Comparison of ENCODE assay signal across 10 cellular contexts in the genomic region with DNA sequence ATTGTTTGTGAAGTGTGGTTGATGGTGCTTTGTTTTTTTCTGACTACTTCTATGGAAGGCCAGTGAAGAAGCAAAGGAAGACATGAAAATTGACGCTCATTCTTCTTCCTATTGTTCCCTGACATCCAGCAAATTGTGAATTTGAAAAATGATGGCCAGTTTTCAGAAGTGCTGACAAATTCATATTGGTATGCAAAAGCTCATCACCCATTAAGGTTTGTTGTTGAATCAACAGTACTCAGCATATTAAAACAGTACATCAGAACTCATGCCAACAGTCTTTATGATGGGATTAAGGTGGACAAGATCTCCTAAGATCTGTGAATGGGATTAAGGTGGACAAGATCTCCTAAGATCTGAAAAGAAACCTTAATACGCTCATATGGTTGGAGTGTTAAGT. TPM values are rescaled to one million over a fixed set of nuclear protein-coding genes. Genes with fewer than 3 reads are reported as not detected.
DNase-seq lines count a peak whose midpoint lies in the region; ATAC-seq and TF ChIP-seq lines count a peak whose summit lies in the region.
"Had no signal": no experiment of that assay in that cellular context is flagged by ENCODE, and none has a peak within 500 bp of the region (broad histone marks: within the 10 kb centered on the region; RNA-seq: fewer than 3 reads in every experiment).

No MANE protein-coding gene starts in this region.

- H4K20me1 ChIP-seq in hepatocyte (ENCODE audit: insufficient read depth, poor library complexity, severe bottlenecking) = no peaks in the 10 kb centered on the region

- peak overlapping the region; percentile 85 for H3K4me3 Mint-ChIP-seq in activated CD8-positive, alpha-beta memory T cell treated with anti-CD3 and anti-CD28 coated beads, Interleukin-2, amount 10 ng/mL, durations not matched to agents 7 days and 5 days
- H3K4me3 Mint-ChIP-seq in stimulated activated naive CD8-positive, alpha-beta T cell treated with anti-CD3 and anti-CD28 coated beads, Interleukin-15, amount 100 ng/mL, for 72 hours = peak overlapping the region; percentile 89 to 95

- peaks cover 12% of the 10 kb centered on the region for H3K4me1 ChIP-seq in hepatocyte (ENCODE audit: insufficient read depth)

- peak overlapping the region; percentile 94 for H3K27ac Mint-ChIP-seq in activated CD8-positive, alpha-beta memory T cell treated with anti-CD3 and anti-CD28 coated beads, Interleukin-2, amount 10 ng/mL, durations not matched to agents 7 days and 5 days
- H3K27ac Mint-ChIP-seq in stimulated activated naive CD8-positive, alpha-beta T cell treated with anti-CD3 and anti-CD28 coated beads, Interleukin-15, amount 100 ng/mL, for 72 hours = peak overlapping the region in 1 of 2 donors; percentile 97

- H3K4me1 Mint-ChIP-seq in activated CD8-positive, alpha-beta memory T cell treated with anti-CD3 and anti-CD28 coated beads, Interleukin-2, amount 10 ng/mL, durations not matched to agents 7 days and 5 days = peaks cover 26% of the 10 kb centered on the region
- H3K4me1 Mint-ChIP-seq in stimulated activated naive CD8-positive, alpha-beta T cell treated with anti-CD3 and anti-CD28 coated beads, Interleukin-15, amount 100 ng/mL, for 72 hours = peaks cover 40% of the 10 kb centered on the region

- H2AFZ ChIP-seq in hepatocyte = no peak overlapping the region

- no peak for ATAC-seq in activated CD8-positive, alpha-beta memory T cell treated with anti-CD3 and anti-CD28 coated beads, Interleukin-2, amount 10 ng/mL, durations not matched to agents 7 days and 5 days
- ATAC-seq in stimulated activated naive CD8-positive, alpha-beta T cell treated with anti-CD3 and anti-CD28 coated beads, Interleukin-15, amount 100 ng/mL, for 72 hours = no peak

- no peaks in the 10 kb centered on the region for H3K9me2 ChIP-seq in hepatocyte (replicated peaks; ENCODE audit: insufficient read depth)

- H3K79me2 ChIP-seq in hepatocyte = peaks cover 37% of the 10 kb centered on the region

- H3K27me3 Mint-ChIP-seq in activated CD8-positive, alpha-beta memory T cell treated with anti-CD3 and anti-CD28 coated beads, Interleukin-2, amount 10 ng/mL, durations not matched to agents 7 days and 5 days = no peaks in the 10 kb centered on the region
- no peaks in the 10 kb centered on the region for H3K27me3 Mint-ChIP-seq in stimulated activated naive CD8-positive, alpha-beta T cell treated with anti-CD3 and anti-CD28 coated beads, Interleukin-15, amount 100 ng/mL, for 72 hours

- no peak for DNase-seq in activated CD8-positive, alpha-beta memory T cell treated with anti-CD3 and anti-CD28 coated beads, Interleukin-2, amount 10 ng/mL, durations not matched to agents 7 days and 5 days
- DNase-seq in activated CD8-positive, alpha-beta memory T cell treated with anti-CD3 and anti-CD28 coated beads, Interleukin-2, amount 50 U/mL, for 4 hours = no peak
- DNase-seq in hepatocyte (ENCODE audit: low spot score) (no peak), NCI-H345 (lab: John Stamatoyannopoulos, UW) (no peak), COLO668 (lab: John Stamatoyannopoulos, UW; ENCODE audit: unreplicated experiment) (no peak), epidermal melanocyte (ENCODE audit: insufficient read length, low spot score) (no peak)
- no peak for DNase-seq in stimulated activated naive CD8-positive, alpha-beta T cell treated with anti-CD3 and anti-CD28 coated beads, Interleukin-15, amount 100 ng/mL, for 72 hours
- DNase-seq: cortex of kidney had no signal

- CTCF ChIA-PET in activated CD8-positive, alpha-beta memory T cell treated with anti-CD3 and anti-CD28 coated beads, Interleukin-2, amount 10 ng/mL, durations not matched to agents 7 days and 5 days (lab: Charles Lee) = no interaction called here

- peak overlapping the region; percentile 79 for H3K4me2 ChIP-seq in hepatocyte

- H3K36me3 Mint-ChIP-seq in activated CD8-positive, alpha-beta memory T cell treated with anti-CD3 and anti-CD28 coated beads, Interleukin-2, amount 10 ng/mL, durations not matched to agents 7 days and 5 days = peaks cover 3% of the 10 kb centered on the region

- H3K9me3 Mint-ChIP-seq in activated CD8-positive, alpha-beta memory T cell treated with anti-CD3 and anti-CD28 coated beads, Interleukin-2, amount 10 ng/mL, durations not matched to agents 7 days and 5 days (ENCODE audit: low read depth) = no peaks in the 10 kb centered on the region
- H3K9me3 Mint-ChIP-seq in stimulated activated naive CD8-positive, alpha-beta T cell treated with anti-CD3 and anti-CD28 coated beads, Interleukin-15, amount 100 ng/mL, for 72 hours = no peaks in the 10 kb centered on the region

- H3K27me3 ChIP-seq in hepatocyte = no peaks in the 10 kb centered on the region

- WGBS in hepatocyte (ENCODE audit: low lambda C conversion rate, missing lambda C conversion rate) = 86% methylated on average over 2 of the region's 2 CpGs

- no peaks in the 10 kb centered on the region for H3K9me3 ChIP-seq in hepatocyte (ENCODE audit: low read depth)

- H3K4me3 ChIP-seq in hepatocyte = no peak overlapping the region

- H3K27ac ChIP-seq in VCaP (peak overlapping the region; percentile 95), hepatocyte (peak overlapping the region; percentile 92)

- no peaks in the 10 kb centered on the region for H3K36me3 ChIP-seq in hepatocyte (replicated peaks; ENCODE audit: insufficient read depth, low read depth)

- TF ChIP-seq CTCF in VCaP (conservative IDR thresholded peaks at IDR 0.05) (no peak), hepatocyte (IDR thresholded peaks at IDR 0.05; ENCODE audit: poor library complexity) (no peak)

RNA-seq across cellular contexts. Expression of a gene that starts 1.0 kb away (rescaled TPM):
- total RNA-seq in activated CD8-positive, alpha-beta memory T cell treated with anti-CD3 and anti-CD28 coated beads, Interleukin-2, amount 10 ng/mL, durations not matched to agents 7 days and 5 days = 10 to 100 TPM; 34.0 to 40.1 TPM
- total RNA-seq in hepatocyte = 16.7 and 18.4 TPM in 2 replicates
- 21.8 and 26.7 TPM in 2 replicates for polyA plus RNA-seq in hepatocyte

RNA-seq across cellular contexts. Expression of a gene that starts 38.2 kb away (rescaled TPM):
- 10 to 100 TPM; 19.5 to 23.0 TPM for total RNA-seq in activated CD8-positive, alpha-beta memory T cell treated with anti-CD3 and anti-CD28 coated beads, Interleukin-2, amount 10 ng/mL, durations not matched to agents 7 days and 5 days
- total RNA-seq in hepatocyte = 13.0 and 14.4 TPM in 2 replicates
- polyA plus RNA-seq in hepatocyte = 1.8 and 2.1 TPM in 2 replicates

RNA-seq across cellular contexts. Expression of a gene that starts 38.3 kb away (rescaled TPM):
- not detected for total RNA-seq in activated CD8-positive, alpha-beta memory T cell treated with anti-CD3 and anti-CD28 coated beads, Interleukin-2, amount 10 ng/mL, durations not matched to agents 7 days and 5 days
- not detected in 2 replicates for total RNA-seq in hepatocyte
- not detected in 2 replicates for polyA plus RNA-seq in hepatocyte
- total RNA-seq: H4 had no signal

RNA-seq across cellular contexts. Expression of a gene that starts 38.6 kb away (rescaled TPM):
- total RNA-seq in activated CD8-positive, alpha-beta memory T cell treated with anti-CD3 and anti-CD28 coated beads, Interleukin-2, amount 10 ng/mL, durations not matched to agents 7 days and 5 days = 100 to 1,000 TPM; 287 to 359 TPM
- total RNA-seq in hepatocyte = 270 and 277 TPM in 2 replicates
- polyA plus RNA-seq in hepatocyte = 408 and 450 TPM in 2 replicates

RNA-seq across cellular contexts. Expression of a gene that starts 56.5 kb away (rescaled TPM):
- total RNA-seq in activated CD8-positive, alpha-beta memory T cell treated with anti-CD3 and anti-CD28 coated beads, Interleukin-2, amount 10 ng/mL, durations not matched to agents 7 days and 5 days = 10 to 100 TPM; 27.1 TPM
- 37.0 and 40.5 TPM in 2 replicates for total RNA-seq in hepatocyte
- 39.6 and 45.9 TPM in 2 replicates for polyA plus RNA-seq in hepatocyte
